ENCODE assay signal across 21 cellular contexts in genomic region chr6:54058236-54058635, GRCh38. TPM values are rescaled to one million over a fixed set of nuclear protein-coding genes. Genes with fewer than 3 reads are reported as not detected.
"Had no signal": no experiment of that assay in that cellular context is flagged by ENCODE, and none has a peak within 500 bp of the region (broad histone marks: within the 10 kb centered on the region; RNA-seq: fewer than 3 reads in every experiment).

No MANE protein-coding gene starts in this region.

- H3K9me3 ChIP-seq: ascending aorta, suprapubic skin, transverse colon, uterus had no signal

- H3K4me3 Mint-ChIP-seq: activated CD4-positive, alpha-beta memory T cell treated with anti-CD3 and anti-CD28 coated beads for 36 hours; activated naive CD4-positive, alpha-beta T cell treated with anti-CD3 and anti-CD28 coated beads for 36 hours; activated naive CD8-positive, alpha-beta T cell treated with anti-CD3 and anti-CD28 coated beads, Interleukin-2, amount 50 U/mL, for 24 hours; activated T-helper 17 cell treated with anti-CD3 and anti-CD28 coated beads, Interleukin-2, amount 50 U/mL, for 72 hours; stimulated activated naive CD8-positive, alpha-beta T cell treated with anti-CD3 and anti-CD28 coated beads, Interleukin-15, Interleukin-2, amounts not matched to agents 100 ng/mL and 50 ng/mL, for 24 hours; T-cell; WTC11 had no signal

- H3K27me3 ChIP-seq: ascending aorta, hepatocyte, suprapubic skin, transverse colon, uterus had no signal

- ATAC-seq: activated naive CD8-positive, alpha-beta T cell treated with anti-CD3 and anti-CD28 coated beads, Interleukin-2, amount 50 U/mL, for 24 hours; activated T-helper 17 cell treated with anti-CD3 and anti-CD28 coated beads, Interleukin-2, amount 50 U/mL, for 72 hours; esophagus mucosa; SK-N-SH treated with all-trans-retinoic acid at 6 μM for 48 hours; T-cell; WTC11 had no signal

- H3K27ac Mint-ChIP-seq: activated CD4-positive, alpha-beta memory T cell treated with anti-CD3 and anti-CD28 coated beads for 36 hours; activated naive CD4-positive, alpha-beta T cell treated with anti-CD3 and anti-CD28 coated beads for 36 hours; activated naive CD8-positive, alpha-beta T cell treated with anti-CD3 and anti-CD28 coated beads, Interleukin-2, amount 50 U/mL, for 24 hours; activated T-helper 17 cell treated with anti-CD3 and anti-CD28 coated beads, Interleukin-2, amount 50 U/mL, for 72 hours; stimulated activated naive CD8-positive, alpha-beta T cell treated with anti-CD3 and anti-CD28 coated beads, Interleukin-15, Interleukin-2, amounts not matched to agents 100 ng/mL and 50 ng/mL, for 24 hours; T-cell; WTC11 had no signal

- H3K4me3 ChIP-seq: ascending aorta, hepatocyte, suprapubic skin, transverse colon, uterus had no signal

- H2AFZ ChIP-seq: hepatocyte had no signal

- H3K27me3 Mint-ChIP-seq: activated CD4-positive, alpha-beta memory T cell treated with anti-CD3 and anti-CD28 coated beads for 36 hours; activated naive CD8-positive, alpha-beta T cell treated with anti-CD3 and anti-CD28 coated beads, Interleukin-2, amount 50 U/mL, for 24 hours; activated T-helper 17 cell treated with anti-CD3 and anti-CD28 coated beads, Interleukin-2, amount 50 U/mL, for 72 hours had no signal

- H3K27ac ChIP-seq: ascending aorta, hepatocyte, suprapubic skin, transverse colon, uterus had no signal

- H3K4me2 ChIP-seq: hepatocyte had no signal

- H3K36me3 ChIP-seq: ascending aorta, suprapubic skin, transverse colon, uterus had no signal

- H3K79me2 ChIP-seq: hepatocyte had no signal

- H3K36me3 Mint-ChIP-seq: activated CD4-positive, alpha-beta memory T cell treated with anti-CD3 and anti-CD28 coated beads for 36 hours; T-cell; WTC11 had no signal

- H3K4me1 ChIP-seq: ascending aorta, uterus had no signal

- DNase-seq: activated CD4-positive, alpha-beta memory T cell treated with anti-CD3 and anti-CD28 coated beads for 36 hours; activated CD4-positive, alpha-beta T cell treated with anti-CD3 and anti-CD28 coated beads for 4 hours; activated naive CD4-positive, alpha-beta T cell treated with anti-CD3 and anti-CD28 coated beads for 36 hours; activated naive CD8-positive, alpha-beta T cell treated with anti-CD3 and anti-CD28 coated beads, Interleukin-2, amount 50 U/mL, for 24 hours; cerebellar nuclear complex; cortex of kidney; effector CD8-positive, alpha-beta T cell; T-cell; transverse colon; uterus had no signal

- H3K9me3 Mint-ChIP-seq: activated CD4-positive, alpha-beta memory T cell treated with anti-CD3 and anti-CD28 coated beads for 36 hours; activated naive CD4-positive, alpha-beta T cell treated with anti-CD3 and anti-CD28 coated beads for 36 hours; activated naive CD8-positive, alpha-beta T cell treated with anti-CD3 and anti-CD28 coated beads, Interleukin-2, amount 50 U/mL, for 24 hours; activated T-helper 17 cell treated with anti-CD3 and anti-CD28 coated beads, Interleukin-2, amount 50 U/mL, for 72 hours; stimulated activated naive CD8-positive, alpha-beta T cell treated with anti-CD3 and anti-CD28 coated beads, Interleukin-15, Interleukin-2, amounts not matched to agents 100 ng/mL and 50 ng/mL, for 24 hours; T-cell had no signal

- H3K4me1 Mint-ChIP-seq: activated naive CD8-positive, alpha-beta T cell treated with anti-CD3 and anti-CD28 coated beads, Interleukin-2, amount 50 U/mL, for 24 hours; activated T-helper 17 cell treated with anti-CD3 and anti-CD28 coated beads, Interleukin-2, amount 50 U/mL, for 72 hours; T-cell; WTC11 had no signal

RNA-seq across cellular contexts. Expression of gene MLIP, which starts 53.0 kb away (rescaled TPM):
- total RNA-seq: activated CD4-positive, alpha-beta memory T cell treated with anti-CD3 and anti-CD28 coated beads for 36 hours; activated naive CD4-positive, alpha-beta T cell treated with anti-CD3 and anti-CD28 coated beads for 36 hours; activated T-helper 17 cell treated with anti-CD3 and anti-CD28 coated beads, Interleukin-2, amount 50 U/mL, for 72 hours; ascending aorta; mononuclear cell; osteocyte; T-cell; uterus; WTC11 had no signal
- polyA plus RNA-seq: neural cell had no signal
